8 cellular contexts compared by ENCODE assay signal in genomic region chr14:91059576-91060471, GRCh38. TPM values are rescaled to one million over a fixed set of nuclear protein-coding genes. Genes with fewer than 3 reads are reported as not detected.
A peak's percentile ranks its signal among the peaks of the same experiment; 100 is the strongest.
DNase-seq lines count a peak whose midpoint lies in the region; ATAC-seq and TF ChIP-seq lines count a peak whose summit lies in the region.

No MANE protein-coding gene starts in this region.

- intact Hi-C loops in heart right ventricle (cut with DNase I) (loop anchor here in 9 of 10 donors (1.0 to 10.0 kb wide), 11 partner anchors 54 to 158 kb away; partner anchors contain the start of gene DGLUCY (in 2 of the 9)), prostate gland (cut with DNase I) (loop anchor here (2.0 to 10.0 kb wide), 3 partner anchors 111 to 225 kb away; no protein-coding TSS in a partner anchor)

- H4K20me1 ChIP-seq in DND-41 (ENCODE audit: insufficient read depth, low read length): peaks cover 4% of the 10 kb centered on the region; the same call in 1 of the 2 replicates

- H3K27me3 ChIP-seq in DND-41 (ENCODE audit: insufficient read depth, low read length, poor library complexity) (no peaks in the 10 kb centered on the region), heart right ventricle (no peaks in the 10 kb centered on the region), prostate gland (replicated peaks; ENCODE audit: insufficient read depth) (no peaks in the 10 kb centered on the region)

- H3K4me1 ChIP-seq in DND-41 (ENCODE audit: insufficient read depth, low read length) (peaks cover 43% of the 10 kb centered on the region), heart right ventricle (peaks cover 0 to 37% (median 10%) of the 10 kb centered on the region in 9 donors), prostate gland (replicated peaks) (no peaks in the 10 kb centered on the region)

- peaks cover 11% of the 10 kb centered on the region for H3K79me2 ChIP-seq in DND-41 (ENCODE audit: insufficient read depth, low read length)

- no peaks in the 10 kb centered on the region for H3K9me3 ChIP-seq in DND-41 (ENCODE audit: insufficient read depth, low read length, severe bottlenecking)
- H3K9me3 ChIP-seq in heart right ventricle: no peaks in the 10 kb centered on the region
- H3K9me3 ChIP-seq in prostate gland: no peaks in the 10 kb centered on the region

- H3K9ac ChIP-seq in DND-41 (ENCODE audit: low read depth, low read length): peak overlapping the region; percentile 90

- ATAC-seq in DND-41 (ENCODE audit: insufficient read depth, low read depth) (peak; percentile 6), GM21576 (IDR thresholded peaks at IDR 0.05; ENCODE audit: unreplicated experiment) (peak; percentile 18), SK-N-SH treated with all-trans-retinoic acid at 6 μM for 48 hours (peak; percentile 38), heart right ventricle (peak; percentile 34 to 80 (median 48))

- peak overlapping the region; percentile 98 for H3K4me2 ChIP-seq in DND-41 (ENCODE audit: insufficient read depth, low read length)

- H3K27ac ChIP-seq in DND-41 (ENCODE audit: low read length) (peak overlapping the region; percentile 90), heart right ventricle (peak overlapping the region; percentile 82 to 98 (median 94)), prostate gland (peak overlapping the region; percentile 95 to 99)

- WGBS in heart right ventricle, 2 donors: 1% methylated on average over 66 to 88 of the region's 88 CpGs
- under 1% methylated on average over 40 of the region's 88 CpGs for whole genome bisulfite sequencing in prostate gland

- peak overlapping the region; percentile 96 for H2AFZ ChIP-seq in DND-41 (ENCODE audit: low read depth, low read length)

- H3K4me3 ChIP-seq in DND-41 (ENCODE audit: low read depth in 1 of 2, low read length in 2 of 2) (peak overlapping the region; percentile 66 to 93), heart right ventricle (peak overlapping the region; percentile 73 to 98 (median 90)), prostate gland (peak overlapping the region; percentile 80 to 82)
- H3K4me3 ChIP-seq in Jurkat, Clone E6-1 (ENCODE audit: low read length): peak overlapping the region; percentile 81

- no peak for DNase-seq in DND-41
- no peak for DNase-seq in Jurkat, Clone E6-1 (ENCODE audit: low read depth, low spot score)
- DNase-seq in activated naive CD8-positive, alpha-beta T cell treated with anti-CD3 and anti-CD28 coated beads, Interleukin-2, amount 50 U/mL, for 16 hours (ENCODE audit: low read depth, low spot score): peak; percentile 39
- peak in 1 of 2 donors; percentile 33 for DNase-seq in heart right ventricle
- DNase-seq in prostate gland (ENCODE audit: low spot score): peak; percentile 45
- no peak for DNase-seq in cerebellar nuclear complex (lab: John Stamatoyannopoulos, UW)

- TF ChIP-seq CTCF in DND-41 (IDR thresholded peaks at IDR 0.05; ENCODE audit: borderline replicate concordance, extremely low read depth, low read length, poor library complexity, severe bottlenecking) (peak; percentile 23), heart right ventricle (IDR thresholded peaks at IDR 0.05) (peak in 6 of 9 donors; percentile 15 to 48 (median 34)), prostate gland (IDR thresholded peaks at IDR 0.05) (peak in 1 of 4 experiments; percentile 6)

- TF ChIP-seq POLR2A in prostate gland (IDR thresholded peaks at IDR 0.05): no peak

- no peaks in the 10 kb centered on the region; the same call in 1 of the 2 replicates for H3K36me3 ChIP-seq in DND-41 (ENCODE audit: insufficient read depth, low read length)
- no peaks in the 10 kb centered on the region for H3K36me3 ChIP-seq in heart right ventricle
- no peaks in the 10 kb centered on the region for H3K36me3 ChIP-seq in prostate gland

TF ChIP-seq in SK-N-SH treated with all-trans-retinoic acid at 6 μM for 48 hours, 23 proteins besides CTCF, POLR2A, EP300 and RAD21:
- no peak for TF ChIP-seq BACH2 (CRISPR knock-in tag; IDR thresholded peaks at IDR 0.05; ENCODE audit: borderline replicate concordance)
- no peak for TF ChIP-seq PPARA (CRISPR knock-in tag; IDR thresholded peaks at IDR 0.05; ENCODE audit: borderline replicate concordance)
- no peak for TF ChIP-seq TSHZ2 (CRISPR knock-in tag; IDR thresholded peaks at IDR 0.05)
- no peak for TF ChIP-seq SNAI2 (CRISPR knock-in tag; IDR thresholded peaks at IDR 0.05)
- TF ChIP-seq CSRNP3 (CRISPR knock-in tag; IDR thresholded peaks at IDR 0.05): no peak
- TF ChIP-seq PATZ1 (CRISPR knock-in tag; IDR thresholded peaks at IDR 0.05; ENCODE audit: borderline replicate concordance): no peak
- no peak for TF ChIP-seq POU6F1 (CRISPR knock-in tag; IDR thresholded peaks at IDR 0.05; ENCODE audit: borderline replicate concordance, low read depth)
- no peak for TF ChIP-seq ZNF70 (CRISPR knock-in tag; IDR thresholded peaks at IDR 0.05)
- TF ChIP-seq ZFP3 (CRISPR knock-in tag; IDR thresholded peaks at IDR 0.05): no peak

RNA-seq across cellular contexts. Expression of gene RPS6KA5, which starts 0.6 kb away (rescaled TPM):
- 4.4 TPM for polyA plus RNA-seq in Jurkat, Clone E6-1 (2012; ENCODE audit: insufficient read depth, insufficient read length)
- total RNA-seq in heart right ventricle (10 to 100 TPM in 4 of 10 donors, 1 to 10 TPM in 6; 7.3 to 22.5 (median 9.4) TPM), prostate gland (10 to 100 TPM in 1 of 2 donors, 1 to 10 TPM in 1; 8.9 to 10.3 TPM)
- polyA plus RNA-seq in heart right ventricle: under 1 TPM; 0.84 to 0.95 TPM

RNA-seq across cellular contexts. Expression of gene DGLUCY, which starts 54.0 kb away (rescaled TPM):
- 38.9 TPM for polyA plus RNA-seq in Jurkat, Clone E6-1 (2012; ENCODE audit: insufficient read depth, insufficient read length)
- total RNA-seq in heart right ventricle (100 to 1,000 TPM; 124 to 270 (median 208) TPM), prostate gland (100 to 1,000 TPM in 1 of 2 donors, 10 to 100 TPM in 1; 88.0 to 148 TPM)
- 100 to 1,000 TPM in 1 of 2 donors, 10 to 100 TPM in 1; 43.5 to 184 TPM for polyA plus RNA-seq in heart right ventricle

Comparison
In these comparisons a context has a peak if more than half of its experiments do, and no peak if none do; other contexts are left out.
1. DNase-seq: peak in activated naive CD8-positive, alpha-beta T cell treated with anti-CD3 and anti-CD28 coated beads, Interleukin-2, amount 50 U/mL, for 16 hours (single experiment) and prostate gland (single experiment); none in DND-41 (single experiment), Jurkat, Clone E6-1 (single experiment) and cerebellar nuclear complex (0 of 2).
2. Peak in every context shown above with its lines, with median percentiles within 50 percentile points of each other: ATAC-seq, H3K27ac ChIP-seq and H3K4me3 ChIP-seq.